Comparison of ENCODE assay signal across 21 cellular contexts in the genomic region with DNA sequence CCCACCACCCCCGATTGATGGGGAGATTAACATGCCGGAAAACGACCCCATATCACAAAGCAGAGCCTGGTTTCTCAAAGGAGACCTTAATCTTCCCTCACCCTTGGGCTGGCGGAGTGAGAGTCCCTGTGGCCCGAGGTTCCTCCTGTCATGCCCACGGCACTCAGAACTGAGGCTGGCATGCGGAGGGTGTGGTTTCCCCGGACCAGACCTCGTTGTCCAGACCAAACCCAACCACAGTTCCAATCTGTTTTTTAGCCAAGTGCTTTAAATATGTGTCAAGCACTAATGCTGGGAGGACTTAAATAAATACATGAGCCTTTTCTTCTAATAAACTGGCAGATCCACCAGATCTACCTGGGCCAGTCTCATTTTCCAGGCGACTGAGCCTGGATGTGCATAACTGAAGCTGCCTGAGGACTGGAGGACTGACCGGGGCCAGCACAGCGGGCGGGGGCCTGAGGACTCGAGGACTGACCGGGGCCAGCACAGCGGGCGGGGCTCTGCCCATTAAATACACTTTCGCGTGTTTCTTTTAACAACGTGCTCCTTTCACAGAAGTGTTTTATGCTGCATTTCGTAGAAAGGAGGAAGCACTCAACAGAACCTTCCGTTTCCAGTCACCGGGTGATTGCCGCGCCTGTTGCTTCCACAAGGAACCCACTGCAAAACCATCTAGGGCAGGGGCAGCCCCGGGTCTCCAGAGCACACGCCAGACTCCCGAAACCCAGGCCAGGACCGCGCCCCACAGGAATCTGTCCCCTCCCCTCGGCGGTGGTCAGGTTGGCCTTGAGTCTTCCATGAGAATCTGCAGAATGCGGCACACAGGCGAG.
DNase-seq lines count a peak whose midpoint lies in the region; ATAC-seq and TF ChIP-seq lines count a peak whose summit lies in the region.
"Had no signal": no experiment of that assay in that cellular context is flagged by ENCODE, and none has a peak within 500 bp of the region (broad histone marks: within the 10 kb centered on the region; RNA-seq: fewer than 3 reads in every experiment).

No MANE protein-coding gene starts in this region.

- TF ChIP-seq CTCF in Panc1 (IDR thresholded peaks at IDR 0.05) (no peak), spleen (IDR thresholded peaks at IDR 0.05 in 8 of 11, conservative IDR thresholded peaks at IDR 0.05 in 3 of 11) (no peak), WERI-Rb-1 (IDR thresholded peaks at IDR 0.05; ENCODE audit: low read depth, low read length) (no peak)

- POLR2A ChIA-PET in Panc1 (lab: Charles Lee), result no interaction called here

- DNase-seq in DMS79 treated with DMSO at 0.1 percent for 48 hours (lab: John Stamatoyannopoulos, UW) (peak; percentile 20), DMS79 (lab: John Stamatoyannopoulos, UW) (no peak), Panc1 (ENCODE audit: low read depth, low spot score) (no peak), left colon (peak in 1 of 2 donors; percentile 12), spleen (peak; percentile 61), WERI-Rb-1 (no peak), NCI-H1930 (lab: John Stamatoyannopoulos, UW) (no peak)
- DNase-seq in activated CD4-positive, alpha-beta T cell treated with anti-CD3 and anti-CD28 coated beads for 48 hours, result no peak
- DNase-seq: activated naive CD8-positive, alpha-beta T cell treated with anti-CD3 and anti-CD28 coated beads for 36 hours; erythroblast; foreskin fibroblast; HCEC 1CT; naive thymus-derived CD4-positive, alpha-beta T cell; NCI-H1694 treated with DMSO at 0.1 percent for 48 hours; NCI-H524 treated with DMSO at 0.1 percent for 48 hours; stimulated activated CD4-positive, alpha-beta T cell treated with anti-CD3 and anti-CD28 coated beads, Interleukin-4, amount 100 ng/mL, for 1 hour; stimulated activated naive B cell treated with anti-CD40 and anti-IgM and Interleukin-4, amounts not matched to agents 10 μg/mL and 1 μg/mL and 100 μg/mL, for 72 hours; T-helper 2 cell had no signal

- intact Hi-C loops in Panc1 (cut with micrococcal nuclease; ENCODE audit: unreplicated experiment), result no loop called here
- intact Hi-C loops in left colon (cut with DNase I, micrococcal nuclease), result no loop called here
- intact Hi-C loops in spleen (cut with DNase I; ENCODE audit: low total_unique reads), result no loop called here

- no peak for TF ChIP-seq POLR2A in spleen (IDR thresholded peaks at IDR 0.05)

- WGBS in spleen, 5 donors, result 51 to 87% (median 67%) methylated on average over 31 to 34 of the region's 34 CpGs

- CTCF ChIA-PET in Panc1 (lab: Charles Lee), result no interaction called here

- H3K4me3 ChIP-seq in Panc1 (ENCODE audit: low read depth in 2 of 2, low read length in 2 of 2) (no peak overlapping the region), spleen (no peak overlapping the region), WERI-Rb-1 (ENCODE audit: low read depth, low read length) (no peak overlapping the region)
- H3K4me3 ChIP-seq: tibial nerve had no signal

- BruUV-seq in Panc1 (replicated peaks; lab: Mats Ljungman, UMichigan), result no TSS peak

- ATAC-seq in Panc1 (0 out of 2 replicates have a peak, but pooled peaks have one; percentile 21), left colon (peak; percentile 25)
- ATAC-seq: heart left ventricle; naive thymus-derived CD4-positive, alpha-beta T cell; stimulated activated naive B cell treated with anti-CD40 and anti-IgM and Interleukin-4, amounts not matched to agents 10 μg/mL and 1 μg/mL and 100 μg/mL, for 72 hours had no signal

- H3K9me3 ChIP-seq in Panc1 (ENCODE audit: control insufficient read depth, insufficient read depth, low read depth, low read length) (no peaks in the 10 kb centered on the region), spleen (peaks cover 0 to 34% (median 4%) of the 10 kb centered on the region in 8 donors), WERI-Rb-1 (ENCODE audit: severe bottlenecking) (no peaks in the 10 kb centered on the region)

- no peak overlapping the region for H3K27ac ChIP-seq in Panc1 (ENCODE audit: low read length)
- no peak overlapping the region for H3K27ac ChIP-seq in spleen
- no peak overlapping the region for H3K27ac ChIP-seq in WERI-Rb-1
- H3K27ac ChIP-seq: 22Rv1, heart left ventricle had no signal

- in situ Hi-C loops in Panc1 (cut with HindIII; ENCODE audit: low pct_unique_long_range_greater_than_20kb, low sequenced_read_pairs), result no loop called here

- no peaks in the 10 kb centered on the region for H3K4me1 ChIP-seq in Panc1 (ENCODE audit: control insufficient read depth, insufficient read depth, low read length)
- H3K4me1 ChIP-seq in spleen, result no peaks in the 10 kb centered on the region
- H3K4me1 ChIP-seq: heart left ventricle, tibial nerve had no signal

- H3K27me3 ChIP-seq in Panc1 (ENCODE audit: control insufficient read depth, insufficient read depth, low read length) (peaks cover 8% of the 10 kb centered on the region; the same call in 1 of the 2 replicates), spleen (replicated peaks in 1 of 7) (peaks cover 0 to 19% (median 0%) of the 10 kb centered on the region in 7 donors), WERI-Rb-1 (ENCODE audit: insufficient read depth, low read depth, severe bottlenecking) (no peaks in the 10 kb centered on the region)
- H3K27me3 ChIP-seq: tibial nerve had no signal

- H3K36me3 ChIP-seq in Panc1 (ENCODE audit: control insufficient read depth, insufficient read depth, low read length) (no peaks in the 10 kb centered on the region; the same call in 1 of the 2 replicates), spleen (no peaks in the 10 kb centered on the region), WERI-Rb-1 (no peaks in the 10 kb centered on the region)
- H3K36me3 ChIP-seq: heart left ventricle, tibial nerve had no signal

Comparison
In these comparisons a context has a peak if more than half of its experiments do, and no peak if none do; other contexts are left out.
1. DNase-seq: peak in DMS79 treated with DMSO at 0.1 percent for 48 hours (single experiment) and spleen (single experiment); none in DMS79 (single experiment), Panc1 (single experiment), activated CD4-positive, alpha-beta T cell treated with anti-CD3 and anti-CD28 coated beads for 48 hours (single experiment), WERI-Rb-1 (single experiment) and NCI-H1930 (0 of 2).